In the genomic region with DNA sequence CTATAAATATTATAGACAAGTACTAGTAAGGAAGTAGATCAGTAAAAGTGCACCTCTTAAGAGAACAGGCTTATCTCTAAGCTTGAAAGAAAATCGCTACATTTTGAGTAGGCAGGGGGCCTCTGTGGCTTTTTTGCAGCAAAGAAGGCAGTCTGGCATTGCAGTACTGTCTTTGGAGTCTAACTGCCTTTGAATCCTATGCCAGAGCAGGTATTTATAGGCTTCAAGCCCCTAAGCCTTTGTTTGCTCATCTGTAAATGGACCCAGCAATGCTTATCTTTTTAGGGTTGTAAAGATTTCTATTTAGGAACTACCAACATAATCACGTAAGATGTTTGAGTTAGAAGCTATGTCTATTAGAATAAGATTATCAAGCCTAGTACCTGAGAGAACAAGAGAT, we compare ENCODE assay signal across 29 cellular contexts. TPM values are rescaled to one million over a fixed set of nuclear protein-coding genes. Genes with fewer than 3 reads are reported as not detected.
DNase-seq lines count a peak whose midpoint lies in the region; ATAC-seq, FAIRE-seq and TF ChIP-seq lines count a peak whose summit lies in the region.
"Had no signal": no experiment of that assay in that cellular context is flagged by ENCODE, and none has a peak within 500 bp of the region (broad histone marks: within the 10 kb centered on the region; RNA-seq: fewer than 3 reads in every experiment).

No MANE protein-coding gene starts in this region.

- DNase-seq in Caco-2 = peak; percentile 58 to 68
- DNase-seq in LNCaP clone FGC (ENCODE audit: low read depth) = peak; percentile 74
- DNase-seq in neural progenitor cell (ENCODE audit: low spot score) = peak; percentile 20
- DNase-seq in small intestine = no peak
- no peak for DNase-seq in NCI-H526 (lab: John Stamatoyannopoulos, UW)
- DNase-seq: 8988T; ACHN; CD4-positive, alpha-beta T cell; CD8-positive, alpha-beta T cell; DMS 273 treated with DMSO at 0.1 percent for 48 hours; DMS153; DMS53; DMS79; DND-41; EL; GDM1 had no signal

- H3K27me3 Mint-ChIP-seq in Caco-2 (ENCODE audit: insufficient read depth, unreplicated experiment) (no peaks in the 10 kb centered on the region), neural progenitor cell (ENCODE audit: insufficient read depth, low read depth) (no peaks in the 10 kb centered on the region)
- H3K27me3 Mint-ChIP-seq: CD4-positive, alpha-beta T cell had no signal

- no TSS peak for BruUV-seq in Caco-2 (replicated peaks; lab: Mats Ljungman, UMichigan)

- no peaks in the 10 kb centered on the region for H3K9me3 Mint-ChIP-seq in Caco-2 (ENCODE audit: unreplicated experiment)
- no peaks in the 10 kb centered on the region for H3K9me3 Mint-ChIP-seq in neural progenitor cell
- H3K9me3 Mint-ChIP-seq: CD4-positive, alpha-beta T cell; CD8-positive, alpha-beta T cell had no signal

- TF ChIP-seq CTCF in Caco-2 (IDR thresholded peaks at IDR 0.05; ENCODE audit: insufficient read depth in 1 of 2, low read depth in 1 of 2, low read length in 1 of 2, severe bottlenecking in 1 of 2, unreplicated experiment in 1 of 2) (peak in 1 of 2 experiments; percentile 7), HEK293 (tag by site-specific recombination; IDR thresholded peaks at IDR 0.05) (no peak), LNCaP clone FGC (IDR thresholded peaks at IDR 0.05; ENCODE audit: control insufficient read depth, extremely low read depth, insufficient read depth) (no peak), neural progenitor cell (IDR thresholded peaks at IDR 0.05) (no peak)

- H3K4me3 Mint-ChIP-seq in Caco-2 (ENCODE audit: unreplicated experiment) = no peak overlapping the region
- no peak overlapping the region for H3K4me3 Mint-ChIP-seq in neural progenitor cell
- H3K4me3 Mint-ChIP-seq: CD4-positive, alpha-beta T cell; CD8-positive, alpha-beta T cell had no signal

- ATAC-seq in HG02981 (IDR thresholded peaks at IDR 0.05; ENCODE audit: unreplicated experiment) (no peak), esophagus mucosa (no peak)
- ATAC-seq: CD8-positive, alpha-beta T cell; GM12878 had no signal

- intact Hi-C loops in Caco-2 (cut with micrococcal nuclease; ENCODE audit: unreplicated experiment) = loop anchor here (1.0 kb wide), 1 partner anchor 13 kb away; no protein-coding TSS in a partner anchor

- peak overlapping the region; percentile 72 for H3K4me2 ChIP-seq in neural progenitor cell
- H3K4me2 ChIP-seq: BLaER1 treated with 17β-estradiol and CSF1 and Interleukin-3, amounts not matched to agents 10 nM and 100 nM had no signal

- H3K27me3 ChIP-seq in Caco-2 (replicated peaks; ENCODE audit: control insufficient read depth, insufficient read depth, low read length) (no peaks in the 10 kb centered on the region), neural progenitor cell (no peaks in the 10 kb centered on the region), small intestine (ENCODE audit: control insufficient read depth in 2 of 2, insufficient read depth in 2 of 2, low read length in 2 of 2) (no peaks in the 10 kb centered on the region)
- H3K27me3 ChIP-seq: BLaER1 treated with 17β-estradiol and CSF1 and Interleukin-3, amounts not matched to agents 10 nM and 100 nM had no signal

- peaks cover 18% of the 10 kb centered on the region for H3K4me1 ChIP-seq in Caco-2
- H3K4me1 ChIP-seq in HEK293 (ENCODE audit: control insufficient read depth, insufficient read depth, low read length) = peaks cover 15% of the 10 kb centered on the region
- peaks cover 29% of the 10 kb centered on the region for H3K4me1 ChIP-seq in neural progenitor cell
- no peaks in the 10 kb centered on the region for H3K4me1 ChIP-seq in small intestine (ENCODE audit: control insufficient read depth in 2 of 2, insufficient read depth in 1 of 2, low read depth in 1 of 2, low read length in 1 of 2)
- H3K4me1 ChIP-seq: BLaER1 treated with 17β-estradiol and CSF1 and Interleukin-3, amounts not matched to agents 10 nM and 100 nM had no signal

- H3K9me3 ChIP-seq in Caco-2 (no peaks in the 10 kb centered on the region), HEK293 (ENCODE audit: control insufficient read depth, insufficient read depth, low read depth, low read length) (no peaks in the 10 kb centered on the region), neural progenitor cell (ENCODE audit: low read depth) (no peaks in the 10 kb centered on the region), small intestine (ENCODE audit: control insufficient read depth, low read depth) (no peaks in the 10 kb centered on the region)
- H3K9me3 ChIP-seq: BLaER1 treated with 17β-estradiol and CSF1 and Interleukin-3, amounts not matched to agents 10 nM and 100 nM had no signal

- H3K27ac ChIP-seq in HEK293 (ENCODE audit: extremely low read depth, low read depth, low read length) (no peak overlapping the region), neural progenitor cell (peak overlapping the region; percentile 60), small intestine (ENCODE audit: low read depth in 1 of 2, low read length in 1 of 2) (no peak overlapping the region)
- H3K27ac ChIP-seq: BLaER1 treated with 17β-estradiol and CSF1 and Interleukin-3, amounts not matched to agents 10 nM and 100 nM; C4-2B had no signal

- peaks cover 28% of the 10 kb centered on the region for H4K20me1 ChIP-seq in neural progenitor cell (ENCODE audit: low read depth)

- CTCF ChIA-PET in Caco-2 (lab: Charles Lee) (interaction anchor here (0.5 to 1.6 kb wide), 3 partner anchors 262 to 459 kb away, joined by 3 to 8 read pairs (median 5); no protein-coding TSS in a partner anchor), HEK293 (lab: Yijun Ruan, JAX) (interaction anchor here (1.2 kb wide), 1 partner anchor 262 kb away, joined by 4 read pairs; no protein-coding TSS in a partner anchor)

- no peaks in the 10 kb centered on the region; the same call in 1 of the 2 replicates for H3K36me3 ChIP-seq in Caco-2 (ENCODE audit: control insufficient read depth, insufficient read depth, low read length)
- H3K36me3 ChIP-seq in HEK293 (ENCODE audit: control insufficient read depth in 2 of 2, insufficient read depth in 1 of 2, low read length in 2 of 2) = peaks cover 0 to 14% of the 10 kb centered on the region in 2 experiments
- H3K36me3 ChIP-seq in neural progenitor cell = peaks cover 5% of the 10 kb centered on the region
- peaks cover 1 to 2% of the 10 kb centered on the region in 2 donors for H3K36me3 ChIP-seq in small intestine (ENCODE audit: control insufficient read depth in 2 of 2, insufficient read depth in 2 of 2, low read length in 2 of 2)

- peaks cover 3% of the 10 kb centered on the region for H3K79me2 ChIP-seq in neural progenitor cell (ENCODE audit: low read depth)

- peaks cover 48% of the 10 kb centered on the region for H3K36me3 Mint-ChIP-seq in Caco-2 (ENCODE audit: insufficient read depth, unreplicated experiment)
- H3K36me3 Mint-ChIP-seq in neural progenitor cell = peaks cover 15% of the 10 kb centered on the region

- POLR2A ChIA-PET in Caco-2 (lab: Charles Lee) (interaction anchor here (1.0 kb wide), 1 partner anchor 276 kb away, joined by 4 read pairs; the partner anchor contains the start of gene TSPAN17), HEK293 (lab: Yijun Ruan, JAX) (no interaction called here)

- H3F3A ChIP-seq in neural progenitor cell (ENCODE audit: low read depth) = peaks cover 23% of the 10 kb centered on the region

- H3K4me1 Mint-ChIP-seq in Caco-2 (ENCODE audit: low read depth, unreplicated experiment) (peaks cover 25% of the 10 kb centered on the region), neural progenitor cell (peaks cover 35% of the 10 kb centered on the region)

- FAIRE-seq in small intestine (lab: Jason Lieb, UNC) = no peak
- FAIRE-seq: A204.1, GM12892, GM18507 had no signal

- H2AFZ ChIP-seq in neural progenitor cell (replicated peaks) = no peak overlapping the region

- 68 to 83% (median 81%) methylated on average over 2 of the region's 2 CpGs for WGBS in small intestine, 3 donors

- H3K27ac Mint-ChIP-seq in Caco-2 (ENCODE audit: unreplicated experiment) (peak overlapping the region; percentile 16), neural progenitor cell (no peak overlapping the region)
- H3K27ac Mint-ChIP-seq: CD4-positive, alpha-beta T cell; CD8-positive, alpha-beta T cell had no signal

- no peak overlapping the region for H3K9ac ChIP-seq in neural progenitor cell
- H3K9ac ChIP-seq: BLaER1 treated with 17β-estradiol and CSF1 and Interleukin-3, amounts not matched to agents 10 nM and 100 nM had no signal

- H3K4me3 ChIP-seq in Caco-2 (ENCODE audit: low read depth, low read length) = no peak overlapping the region
- H3K4me3 ChIP-seq in HEK293 (ENCODE audit: low read depth, low read length) = no peak overlapping the region
- H3K4me3 ChIP-seq in LNCaP clone FGC (ENCODE audit: low read depth, low read length) = no peak overlapping the region
- H3K4me3 ChIP-seq in neural progenitor cell = peak overlapping the region; percentile 21
- H3K4me3 ChIP-seq in small intestine (ENCODE audit: low read depth in 1 of 2, low read length in 2 of 2) = no peak overlapping the region
- H3K4me3 ChIP-seq: BLaER1 treated with 17β-estradiol and CSF1 and Interleukin-3, amounts not matched to agents 10 nM and 100 nM; GM12878 had no signal

TF ChIP-seq in HEK293, 187 proteins besides CTCF, POLR2A, EP300 and RAD21:
- TF ChIP-seq FEZF1 (tag by site-specific recombination; IDR thresholded peaks at IDR 0.05) (peak; percentile 58; the same call in 1 of the 2 replicates), ZNF121 (tag by site-specific recombination; IDR thresholded peaks at IDR 0.05) (no peak)
TF ChIP-seq in HEK293: peak in this region for 1.

RNA-seq across cellular contexts. Expression of gene HK3, which starts 23.7 kb away (rescaled TPM):
- total RNA-seq in Caco-2 (2022) (0.29 and 0.97 TPM in 2 replicates), neural progenitor cell (ENCODE audit: low replicate concordance) (not detected in 2 replicates), esophagus mucosa (1.4 TPM)
- polyA plus RNA-seq in small intestine = 1 to 10 TPM; 1.1 to 7.5 (median 1.9) TPM
- total RNA-seq: CD8-positive, alpha-beta T cell; Daoy; G401 had no signal
- polyA plus RNA-seq: AG04450, BJ had no signal

Comparison
In these comparisons a context has a peak if more than half of its experiments do, and no peak if none do; other contexts are left out.
1. DNase-seq: peak in Caco-2 (2 of 2), LNCaP clone FGC (single experiment) and neural progenitor cell (single experiment); none in small intestine (single experiment) and NCI-H526 (0 of 2).